In genomic region chr12:50257226-50258166, GRCh38 we compare ENCODE assay signal across 10 cellular contexts. TPM values are rescaled to one million over a fixed set of nuclear protein-coding genes. Genes with fewer than 3 reads are reported as not detected.
DNase-seq lines count a peak whose midpoint lies in the region; ATAC-seq, FAIRE-seq and TF ChIP-seq lines count a peak whose summit lies in the region.
"Had no signal": no experiment of that assay in that cellular context is flagged by ENCODE, and none has a peak within 500 bp of the region (broad histone marks: within the 10 kb centered on the region; RNA-seq: fewer than 3 reads in every experiment).

No MANE protein-coding gene starts in this region.

- peaks cover 4% of the 10 kb centered on the region for H3K27me3 Mint-ChIP-seq in brain
- no peaks in the 10 kb centered on the region for H3K27me3 Mint-ChIP-seq in CD8-positive, alpha-beta memory T cell
- H3K27me3 Mint-ChIP-seq: activated CD4-positive, alpha-beta memory T cell treated with anti-CD3 and anti-CD28 coated beads for 36 hours had no signal

- H3K4me3 Mint-ChIP-seq in brain = peak overlapping the region in 1 of 5 experiments; percentile 21
- H3K4me3 Mint-ChIP-seq in CD8-positive, alpha-beta memory T cell = no peak overlapping the region
- H3K4me3 Mint-ChIP-seq: activated CD4-positive, alpha-beta memory T cell treated with anti-CD3 and anti-CD28 coated beads for 36 hours had no signal

- no peak overlapping the region for H2AFZ ChIP-seq in HepG2 (ENCODE audit: low read length)

- no peak overlapping the region for H3K4me2 ChIP-seq in HepG2 (ENCODE audit: low read depth, low read length)

- no TSS peak for BruUV-seq in HepG2 (replicated peaks; lab: Mats Ljungman, UMichigan)

- H3K9ac ChIP-seq in HepG2 (ENCODE audit: insufficient read depth, low read depth, low read length) = no peak overlapping the region

- H3K27ac Mint-ChIP-seq in brain = peak overlapping the region in 3 of 5 experiments; percentile 12 to 80 (median 25)
- peak overlapping the region in 2 of 8 donors; percentile 34 to 44 for H3K27ac Mint-ChIP-seq in CD8-positive, alpha-beta memory T cell
- H3K27ac Mint-ChIP-seq: activated CD4-positive, alpha-beta memory T cell treated with anti-CD3 and anti-CD28 coated beads for 36 hours had no signal

- peak; percentile 26 for DNase-seq in NCI-H748 (lab: John Stamatoyannopoulos, UW; ENCODE audit: unreplicated experiment)
- DNase-seq in NCI-H748 treated with DMSO at 0.1 percent for 48 hours (lab: John Stamatoyannopoulos, UW) = no peak
- DNase-seq in HepG2 (ENCODE audit: low spot score) = no peak
- DNase-seq in upper lobe of left lung = peak in 1 of 2 donors; percentile 26
- DNase-seq in activated CD4-positive, alpha-beta T cell treated with anti-CD3 and anti-CD28 coated beads, Interleukin-2, amount 50 U/mL, for 4 hours = no peak
- no peak for DNase-seq in cerebellar cortex (ENCODE audit: low spot score)
- DNase-seq in CD8-positive, alpha-beta memory T cell = no peak
- DNase-seq: activated CD4-positive, alpha-beta memory T cell treated with anti-CD3 and anti-CD28 coated beads for 36 hours; stimulated activated CD4-positive, alpha-beta T cell treated with anti-CD3 and anti-CD28 coated beads, Interleukin-4, amount 100 ng/mL, for 4 hours had no signal

- no peaks in the 10 kb centered on the region for H3K9me3 ChIP-seq in HepG2 (ENCODE audit: low read length)
- no peaks in the 10 kb centered on the region for H3K9me3 ChIP-seq in upper lobe of left lung
- H3K9me3 ChIP-seq in CD8-positive, alpha-beta memory T cell (ENCODE audit: low read length) = no peaks in the 10 kb centered on the region

- ATAC-seq in HepG2 (no peak), upper lobe of left lung (ENCODE audit: low FRiP score in 2 of 2) (peak; percentile 51 to 57)

- H3K9me3 Mint-ChIP-seq in brain = no peaks in the 10 kb centered on the region
- no peaks in the 10 kb centered on the region for H3K9me3 Mint-ChIP-seq in CD8-positive, alpha-beta memory T cell
- H3K9me3 Mint-ChIP-seq: activated CD4-positive, alpha-beta memory T cell treated with anti-CD3 and anti-CD28 coated beads for 36 hours had no signal

- no peak for TF ChIP-seq RAD21 in HepG2 (CRISPR knock-in tag; IDR thresholded peaks at IDR 0.05)

- FAIRE-seq in HepG2 (lab: Jason Lieb, UNC) = no peak

- intact Hi-C loops in HepG2 (cut with micrococcal nuclease; ENCODE audit: unreplicated experiment) = no loop called here

- H3K27me3 ChIP-seq in HepG2 (ENCODE audit: control insufficient read depth in 1 of 2, insufficient read depth in 2 of 2, low read length in 2 of 2) (no peaks in the 10 kb centered on the region), upper lobe of left lung (no peaks in the 10 kb centered on the region)
- H3K27me3 ChIP-seq in CD8-positive, alpha-beta memory T cell (ENCODE audit: insufficient read depth, low read length, poor library complexity, severe bottlenecking) = no peaks in the 10 kb centered on the region

- CTCF ChIA-PET in HepG2 (lab: Yijun Ruan, JAX; ENCODE audit: low intra/inter-chr PET ratio, low total read pairs) = no interaction called here
- CTCF ChIA-PET in CD8-positive, alpha-beta memory T cell (lab: Charles Lee) = no interaction called here

- H3K36me3 ChIP-seq in HepG2 (replicated peaks in 1 of 2; ENCODE audit: control insufficient read depth in 1 of 2, insufficient read depth in 2 of 2, low read length in 2 of 2) (no peaks in the 10 kb centered on the region), upper lobe of left lung (no peaks in the 10 kb centered on the region)
- H3K36me3 ChIP-seq in CD8-positive, alpha-beta memory T cell (ENCODE audit: insufficient read depth, low read length) = no peaks in the 10 kb centered on the region

- H3K79me2 ChIP-seq in HepG2 (ENCODE audit: insufficient read depth, low read length) = no peaks in the 10 kb centered on the region

- POLR2A ChIA-PET in HepG2 (lab: Yijun Ruan, JAX) = interaction anchor here (1.0 to 4.3 kb wide), 4 partner anchors 14 to 30 kb away, joined by 3 to 32 read pairs (median 12); partner anchors contain the start of gene LIMA1
- POLR2A ChIA-PET in CD8-positive, alpha-beta memory T cell (lab: Charles Lee) = no interaction called here

- H3K36me3 Mint-ChIP-seq in brain = no peaks in the 10 kb centered on the region
- H3K36me3 Mint-ChIP-seq in CD8-positive, alpha-beta memory T cell = peaks cover 0 to 2% (median 0%) of the 10 kb centered on the region in 3 donors
- H3K36me3 Mint-ChIP-seq: activated CD4-positive, alpha-beta memory T cell treated with anti-CD3 and anti-CD28 coated beads for 36 hours had no signal

- peaks cover 27% of the 10 kb centered on the region for H3K4me1 Mint-ChIP-seq in brain
- H3K4me1 Mint-ChIP-seq in CD8-positive, alpha-beta memory T cell = peaks cover 0 to 5% (median 0%) of the 10 kb centered on the region in 3 donors

- TF ChIP-seq POLR2A in HepG2 (IDR thresholded peaks at IDR 0.05; ENCODE audit: insufficient read depth in 1 of 2, low read depth in 2 of 2, low read length in 2 of 2) = no peak
- TF ChIP-seq POLR2A in upper lobe of left lung (IDR thresholded peaks at IDR 0.05) = no peak

- 55% methylated on average over 6 of the region's 6 CpGs for WGBS in HepG2 (ENCODE audit: low lambda C conversion rate)
- 43 to 45% methylated on average over 6 of the region's 6 CpGs for WGBS in upper lobe of left lung, 2 donors

- TF ChIP-seq CTCF in brain (conservative IDR thresholded peaks at IDR 0.05) (no peak), HepG2 (CRISPR knock-in tag; IDR thresholded peaks at IDR 0.05) (no peak), upper lobe of left lung (IDR thresholded peaks at IDR 0.05) (no peak)

- H4K20me1 ChIP-seq in HepG2 (ENCODE audit: insufficient read depth, low read length) = no peaks in the 10 kb centered on the region

- H3K4me3 ChIP-seq in HepG2 (replicated peaks in 1 of 3; ENCODE audit: insufficient read depth in 1 of 3, low read depth in 2 of 3, low read length in 3 of 3) = no peak overlapping the region
- H3K4me3 ChIP-seq in upper lobe of left lung = no peak overlapping the region
- H3K4me3 ChIP-seq in CD8-positive, alpha-beta memory T cell (ENCODE audit: low read length) = no peak overlapping the region

- H3K4me1 ChIP-seq in HepG2 (ENCODE audit: insufficient read depth, low read length) (peaks cover 84% of the 10 kb centered on the region), upper lobe of left lung (peaks cover 41 to 53% (median 43%) of the 10 kb centered on the region in 4 donors)
- no peaks in the 10 kb centered on the region for H3K4me1 ChIP-seq in CD8-positive, alpha-beta memory T cell (ENCODE audit: insufficient read depth, low read length)

- TF ChIP-seq EP300 in HepG2 (IDR thresholded peaks at IDR 0.05; ENCODE audit: low read depth in 2 of 2, low read length in 2 of 2) = no peak
- no peak for TF ChIP-seq EP300 in HepG2 (CRISPR knock-in tag; IDR thresholded peaks at IDR 0.05; ENCODE audit: borderline replicate concordance)
- TF ChIP-seq EP300 in upper lobe of left lung (IDR thresholded peaks at IDR 0.05) = no peak

- H3K27ac ChIP-seq in HepG2 (ENCODE audit: extremely low read length, insufficient read depth, low read length) = peak overlapping the region; percentile 40
- peak overlapping the region; percentile 11 to 79 (median 74) for H3K27ac ChIP-seq in upper lobe of left lung
- H3K27ac ChIP-seq in CD8-positive, alpha-beta memory T cell (ENCODE audit: low read depth, low read length) = no peak overlapping the region

- in situ Hi-C loops in HepG2 (cut with HindIII; ENCODE audit: extremely low pct_ligation_motif_present, low pct_unique_long_range_greater_than_20kb) = no loop called here

TF ChIP-seq in HepG2, 621 proteins besides CTCF, POLR2A, EP300 and RAD21 (continues in another document):
- TF ChIP-seq BRD4 (CRISPR knock-in tag; IDR thresholded peaks at IDR 0.05) (no peak), TP53 (CRISPR knock-in tag; conservative IDR thresholded peaks at IDR 0.05) (no peak), RBAK (CRISPR knock-in tag; IDR thresholded peaks at IDR 0.05) (no peak), ZNF101 (CRISPR knock-in tag; IDR thresholded peaks at IDR 0.05; ENCODE audit: borderline replicate concordance, low read depth) (no peak), PRMT3 (CRISPR knock-in tag; IDR thresholded peaks at IDR 0.05; ENCODE audit: borderline replicate concordance, low read depth) (no peak), ZFP41 (CRISPR knock-in tag; IDR thresholded peaks at IDR 0.05; ENCODE audit: borderline replicate concordance) (no peak), ARID2 (CRISPR knock-in tag; IDR thresholded peaks at IDR 0.05; ENCODE audit: borderline replicate concordance) (no peak), FOXC1 (CRISPR knock-in tag; IDR thresholded peaks at IDR 0.05; ENCODE audit: borderline replicate concordance) (no peak), ZNF326 (CRISPR knock-in tag; IDR thresholded peaks at IDR 0.05; ENCODE audit: borderline replicate concordance) (no peak), CENPT (CRISPR knock-in tag; IDR thresholded peaks at IDR 0.05; ENCODE audit: low read depth) (no peak)

RNA-seq across cellular contexts. Expression of gene LIMA1, which starts 25.8 kb away (rescaled TPM):
- polyA plus RNA-seq in brain (ENCODE audit: insufficient read depth, low read depth, low replicate concordance) = 12.5 TPM
- 13.0 and 19.3 TPM in 2 replicates for total RNA-seq in HepG2 (2016; rRNA removed; fragmentation: Illumina TruSeq; extraction: Trizol)
- total RNA-seq in HepG2 (2016; cell fraction: cytosol; rRNA removed; fragmentation: Illumina TruSeq; extraction: Trizol; ENCODE audit: low read depth) = 0.91 and 1.6 TPM in 2 replicates
- total RNA-seq in HepG2 (2016; cell fraction: insoluble cytoplasmic fraction; rRNA removed; fragmentation: Illumina TruSeq; extraction: Trizol) = 12.8 and 15.0 TPM in 2 replicates
- 4.2 and 5.4 TPM in 2 replicates for total RNA-seq in HepG2 (2016; cell fraction: membrane; rRNA removed; fragmentation: Illumina TruSeq; extraction: Trizol)
- total RNA-seq in HepG2 (2016; cell fraction: nucleus; rRNA removed; fragmentation: Illumina TruSeq; extraction: Trizol) = 14.1 and 15.9 TPM in 2 replicates
- 13.9 and 19.8 TPM in 2 replicates for polyA plus RNA-seq in HepG2 (2011; rRNA removed)
- 5.0 and 7.4 TPM in 2 replicates for polyA plus RNA-seq in HepG2 (2011; cell fraction: cytosol; rRNA removed)
- polyA plus RNA-seq in HepG2 (2011; cell fraction: nucleus; rRNA removed) = 8.8 and 9.7 TPM in 2 replicates
- 11.5 and 11.9 TPM in 2 replicates for polyA plus RNA-seq in HepG2 (2012)
- 0.72 and 1.1 TPM in 2 replicates for polyA plus RNA-seq in HepG2 (2016; cell fraction: cytosol; fragmentation: Illumina TruSeq; extraction: Trizol; ENCODE audit: low read depth)
- 21.3 and 21.6 TPM in 2 replicates for polyA plus RNA-seq in HepG2 (2016; cell fraction: insoluble cytoplasmic fraction; fragmentation: Illumina TruSeq; extraction: Trizol; ENCODE audit: low read depth)
- 1.9 and 2.7 TPM in 2 replicates for polyA plus RNA-seq in HepG2 (2016; cell fraction: membrane; fragmentation: Illumina TruSeq; extraction: Trizol; ENCODE audit: low read depth)
- polyA plus RNA-seq in HepG2 (2016; cell fraction: nucleus; fragmentation: Illumina TruSeq; extraction: Trizol; ENCODE audit: insufficient read depth, low read depth) = 17.1 and 18.0 TPM in 2 replicates
- polyA minus RNA-seq in HepG2 (2011; rRNA and poly(A)+ RNA removed; ENCODE audit: low replicate concordance) = 21.1 and 72.7 TPM in 2 replicates
- polyA minus RNA-seq in HepG2 (2011; cell fraction: cytosol; rRNA and poly(A)+ RNA removed) = 12.9 and 14.3 TPM in 2 replicates
- polyA minus RNA-seq in HepG2 (2011; cell fraction: nucleus; rRNA and poly(A)+ RNA removed) = 22.8 and 23.7 TPM in 2 replicates
- total RNA-seq in upper lobe of left lung = 100 to 1,000 TPM in 1 of 6 donors, 10 to 100 TPM in 5; 55.2 to 126 (median 68.8) TPM
- total RNA-seq in CD8-positive, alpha-beta memory T cell = 100 to 1,000 TPM in 1 of 2 experiments, 10 to 100 TPM in 1; 95.4 to 103 TPM
- 13.1 TPM for polyA plus RNA-seq in CD8-positive, alpha-beta memory T cell
